10 cellular contexts compared by ENCODE assay signal in genomic region chr5:96703985-96704384, GRCh38. TPM values are rescaled to one million over a fixed set of nuclear protein-coding genes. Genes with fewer than 3 reads are reported as not detected.
A peak's percentile ranks its signal among the peaks of the same experiment; 100 is the strongest.
DNase-seq lines count a peak whose midpoint lies in the region; ATAC-seq, FAIRE-seq and TF ChIP-seq lines count a peak whose summit lies in the region.
"Had no signal": no experiment of that assay in that cellular context is flagged by ENCODE, and none has a peak within 500 bp of the region (broad histone marks: within the 10 kb centered on the region; RNA-seq: fewer than 3 reads in every experiment).

No MANE protein-coding gene starts in this region.

- no peak for TF ChIP-seq POLR2A in K562 (conservative IDR thresholded peaks at IDR 0.05)

- TF ChIP-seq RAD21 in K562 (CRISPR knock-in tag; conservative IDR thresholded peaks at IDR 0.05 in 1 of 2, IDR thresholded peaks at IDR 0.05 in 1 of 2), result no peak

- TF ChIP-seq CTCF in K562 (IDR thresholded peaks at IDR 0.05 in 2 of 3, conservative IDR thresholded peaks at IDR 0.05 in 1 of 3; ENCODE audit: insufficient read depth in 2 of 3, low read depth in 1 of 3, low read length in 3 of 3) (no peak), left lung (IDR thresholded peaks at IDR 0.05) (no peak)

- no peaks in the 10 kb centered on the region for H3K9me3 Mint-ChIP-seq in activated CD4-positive, alpha-beta T cell treated with anti-CD3 and anti-CD28 coated beads, Interleukin-2, amount 10 ng/mL, durations not matched to agents 7 days and 5 days

- peak overlapping the region; percentile 72 for H3K4me3 ChIP-seq in K562
- H3K4me3 ChIP-seq in left lung, result peak overlapping the region; percentile 49 to 65
- H3K4me3 ChIP-seq: BLaER1 had no signal

- peaks cover 4% of the 10 kb centered on the region for H3K36me3 Mint-ChIP-seq in activated CD4-positive, alpha-beta T cell treated with anti-CD3 and anti-CD28 coated beads, Interleukin-2, amount 10 ng/mL, durations not matched to agents 7 days and 5 days (ENCODE audit: low read depth)

- FAIRE-seq in K562 (lab: Jason Lieb, UNC), result no peak

- peaks cover 33% of the 10 kb centered on the region for H3K4me1 Mint-ChIP-seq in activated CD4-positive, alpha-beta T cell treated with anti-CD3 and anti-CD28 coated beads, Interleukin-2, amount 10 ng/mL, durations not matched to agents 7 days and 5 days

- TF ChIP-seq EP300 in K562 (IDR thresholded peaks at IDR 0.05; ENCODE audit: low read length), result no peak

- H2AFZ ChIP-seq in K562 (ENCODE audit: low read depth, low read length), result no peak overlapping the region

- H3K27ac ChIP-seq in K562 (ENCODE audit: extremely low read depth, low read depth, low read length) (peak overlapping the region; percentile 90; the same call in 1 of the 3 replicates), left lung (peak overlapping the region; percentile 86 to 93), temporal lobe (ENCODE audit: low read depth, low read length) (peak overlapping the region; percentile 18)
- H3K27ac ChIP-seq: BLaER1 had no signal

- H3K9me3 ChIP-seq in K562 (replicated peaks; ENCODE audit: control insufficient read depth, insufficient read depth, low read depth, low read length) (no peaks in the 10 kb centered on the region), left lung (no peaks in the 10 kb centered on the region)
- H3K9me3 ChIP-seq: BLaER1 had no signal

- WGBS in K562 (ENCODE audit: insufficient coverage, low coverage, missing lambda C conversion rate), result 27% methylated on average over 3 of the region's 3 CpGs

- CTCF ChIA-PET in activated CD4-positive, alpha-beta T cell treated with anti-CD3 and anti-CD28 coated beads, Interleukin-2, amount 10 ng/mL, durations not matched to agents 7 days and 5 days (lab: Charles Lee), result interaction anchor here (1.7 kb wide), 1 partner anchor 44 kb away, joined by 5 read pairs; no protein-coding TSS in a partner anchor
- CTCF ChIA-PET in K562 (lab: Yijun Ruan, JAX; ENCODE audit: low intra/inter-chr PET ratio), result interaction anchor here (0.5 to 1.0 kb wide), 2 partner anchors 25 to 970 kb away, joined by 3 read pairs; no protein-coding TSS in a partner anchor

- no peaks in the 10 kb centered on the region for H3K27me3 ChIP-seq in K562 (ENCODE audit: control insufficient read depth in 2 of 2, insufficient read depth in 2 of 2, low read length in 2 of 2)
- no peaks in the 10 kb centered on the region for H3K27me3 ChIP-seq in left lung

- H3K9me1 ChIP-seq in K562 (ENCODE audit: control insufficient read depth, insufficient read depth, low read length), result no peaks in the 10 kb centered on the region

- in situ Hi-C loops in K562 (cut with MboI), result no loop called here

- peaks cover 53% of the 10 kb centered on the region for H3K79me2 ChIP-seq in K562 (ENCODE audit: control insufficient read depth, insufficient read depth, low read length)

- H4K20me1 ChIP-seq in K562 (replicated peaks; ENCODE audit: control insufficient read depth, insufficient read depth, low read length), result 0 out of 2 replicates have a peak, but pooled peaks cover 5% of the 10 kb centered on the region

- peak overlapping the region; percentile 74 for H3K4me3 Mint-ChIP-seq in activated CD4-positive, alpha-beta T cell treated with anti-CD3 and anti-CD28 coated beads, Interleukin-2, amount 10 ng/mL, durations not matched to agents 7 days and 5 days

- POLR2A ChIA-PET in activated CD4-positive, alpha-beta T cell treated with anti-CD3 and anti-CD28 coated beads, Interleukin-2, amount 10 ng/mL, durations not matched to agents 7 days and 5 days (lab: Charles Lee), result no interaction called here
- POLR2A ChIA-PET in K562 (lab: Yijun Ruan, JAX), result interaction anchor here (1.3 to 3.5 kb wide), 5 partner anchors 9 to 20 kb away, joined by 3 to 28 read pairs (median 6); no protein-coding TSS in a partner anchor

- no peak for DNase-seq in activated CD4-positive, alpha-beta T cell treated with anti-CD3 and anti-CD28 coated beads, Interleukin-2, amount 10 ng/mL, durations not matched to agents 7 days and 5 days
- DNase-seq in activated CD4-positive, alpha-beta T cell treated with anti-CD3 and anti-CD28 coated beads, Interleukin-2, amount 50 U/mL, for 4 hours, result no peak
- DNase-seq in K562 (ENCODE audit: extremely low read depth in 1 of 4, low spot score in 3 of 4), result no peak
- DNase-seq in left lung, result no peak
- DNase-seq in DMS153 treated with DMSO at 0.1 percent for 48 hours (lab: John Stamatoyannopoulos, UW; ENCODE audit: unreplicated experiment), result no peak
- DNase-seq: NCI-H226 had no signal

- intact Hi-C loops in K562 (cut with micrococcal nuclease) (no loop called here), left lung (cut with DNase I) (no loop called here)

- H3K27ac Mint-ChIP-seq in activated CD4-positive, alpha-beta T cell treated with anti-CD3 and anti-CD28 coated beads, Interleukin-2, amount 10 ng/mL, durations not matched to agents 7 days and 5 days, result peak overlapping the region; percentile 83

- H3K36me3 ChIP-seq in K562 (ENCODE audit: control insufficient read depth, insufficient read depth, low read length) (no peaks in the 10 kb centered on the region), left lung (peaks cover 0 to 5% of the 10 kb centered on the region in 2 donors)

- ATAC-seq in K562, result no peak
- ATAC-seq in left lung, result no peak
- no peak for ATAC-seq in GM19455 (IDR thresholded peaks at IDR 0.05; ENCODE audit: unreplicated experiment)
- no peak for ATAC-seq in HG03565 (IDR thresholded peaks at IDR 0.05; ENCODE audit: unreplicated experiment)

- H3K4me2 ChIP-seq in K562 (ENCODE audit: insufficient read depth, low read length), result peak overlapping the region; percentile 98
- H3K4me2 ChIP-seq: BLaER1 had no signal

- peak overlapping the region in 1 of 2 experiments; percentile 83; a peak in 1 of 4 replicates for H3K9ac ChIP-seq in K562 (ENCODE audit: insufficient read depth in 1 of 2, low read depth in 2 of 2, low read length in 2 of 2)
- H3K9ac ChIP-seq: BLaER1 had no signal

- no TSS peak for BruUV-seq in K562 (replicated peaks; lab: Mats Ljungman, UMichigan)

- no peaks in the 10 kb centered on the region for H3K27me3 Mint-ChIP-seq in activated CD4-positive, alpha-beta T cell treated with anti-CD3 and anti-CD28 coated beads, Interleukin-2, amount 10 ng/mL, durations not matched to agents 7 days and 5 days

- peaks cover 18 to 37% of the 10 kb centered on the region in 2 experiments for H3K4me1 ChIP-seq in K562 (replicated peaks in 1 of 2; ENCODE audit: control insufficient read depth in 2 of 2, insufficient read depth in 2 of 2, low read length in 2 of 2)
- peaks cover 11 to 65% of the 10 kb centered on the region in 2 donors for H3K4me1 ChIP-seq in left lung

TF ChIP-seq in K562, 482 proteins besides CTCF, POLR2A, EP300 and RAD21:
- TF ChIP-seq PHF21A (IDR thresholded peaks at IDR 0.05; ENCODE audit: borderline replicate concordance, low read depth) (0 out of 2 replicates have a peak, but pooled peaks have one; percentile 7), TAF1 (IDR thresholded peaks at IDR 0.05; ENCODE audit: control insufficient read depth, extremely low read depth, insufficient read depth, low read length, severe bottlenecking) (no peak)
TF ChIP-seq in K562: peak in this region for 1.

RNA-seq across cellular contexts. Expression of gene CAST, which starts 41.8 kb away (rescaled TPM):
- 100 to 1,000 TPM; 178 to 218 TPM for total RNA-seq in activated CD4-positive, alpha-beta T cell treated with anti-CD3 and anti-CD28 coated beads, Interleukin-2, amount 10 ng/mL, durations not matched to agents 7 days and 5 days
- 41.2 and 98.5 TPM in 2 replicates for total RNA-seq in K562 (2011; cell fraction: chromatin; rRNA removed; ENCODE audit: low replicate concordance)
- total RNA-seq in K562 (2011; cell fraction: nucleolus; rRNA removed), result 21.7 and 26.8 TPM in 2 replicates
- 49.9 and 78.0 TPM in 2 replicates for total RNA-seq in K562 (2011; cell fraction: nucleoplasm; rRNA removed)
- total RNA-seq in K562 (2014; rRNA removed), result 86.1 TPM in 2 replicates
- 103 and 125 TPM in 2 replicates for total RNA-seq in K562 (2014; rRNA removed; fragmentation: Illumina TruSeq; extraction: Trizol)
- 107 and 118 TPM in 2 replicates for total RNA-seq in K562 (2015; rRNA removed; fragmentation: Illumina TruSeq; extraction: Trizol)
- 75.2 and 78.8 TPM in 2 replicates for total RNA-seq in K562 (2021)
- polyA plus RNA-seq in K562 (2011; rRNA removed), result 47.4 and 63.5 TPM in 2 replicates
- polyA plus RNA-seq in K562 (2011; cell fraction: cytosol; rRNA removed), result 17.9 and 29.6 TPM in 2 replicates
- polyA plus RNA-seq in K562 (2011; cell fraction: nucleus; rRNA removed), result 46.8 and 58.1 TPM in 2 replicates
- polyA plus RNA-seq in K562 (2012), result 65.8 and 74.4 TPM in 2 replicates
- polyA plus RNA-seq in K562 (2014; fragmentation: Illumina TruSeq; extraction: Trizol), result 116 and 136 TPM in 2 replicates
- 10 to 100 TPM; 55.5 to 84.8 TPM for polyA plus RNA-seq in K562 (2014; fragmentation: Nextera tagmentation; extraction: Ambion mirVana)
- polyA plus RNA-seq in K562 (2014; rRNA removed), result 55.3 and 91.0 TPM in 2 replicates
- 94.4 and 97.4 TPM in 2 replicates for polyA minus RNA-seq in K562 (2011; rRNA and poly(A)+ RNA removed)
- 44.8 and 56.5 TPM in 2 replicates for polyA minus RNA-seq in K562 (2011; cell fraction: cytosol; rRNA and poly(A)+ RNA removed)
- polyA minus RNA-seq in K562 (2011; cell fraction: nucleus; rRNA and poly(A)+ RNA removed), result 51.8 and 95.7 TPM in 2 replicates
- 100 to 1,000 TPM; 232 to 264 TPM for total RNA-seq in left lung
- total RNA-seq in temporal lobe, result 10.1 TPM

Comparison
In these comparisons a context has a peak if more than half of its experiments do, and no peak if none do; other contexts are left out.
1. H3K27ac ChIP-seq: peak in every context shown above with its lines; median percentile 90 in K562; 90 in left lung; 18 in temporal lobe.